ENCODE assay signal across 34 cellular contexts in genomic region chr5:57447656-57448055, GRCh38. TPM values are rescaled to one million over a fixed set of nuclear protein-coding genes. Genes with fewer than 3 reads are reported as not detected.
DNase-seq lines count a peak whose midpoint lies in the region; ATAC-seq, FAIRE-seq and TF ChIP-seq lines count a peak whose summit lies in the region.
"Had no signal": no experiment of that assay in that cellular context is flagged by ENCODE, and none has a peak within 500 bp of the region (broad histone marks: within the 10 kb centered on the region; RNA-seq: fewer than 3 reads in every experiment).

No MANE protein-coding gene starts in this region.

- no peak for TF ChIP-seq EP300 in tibial nerve (IDR thresholded peaks at IDR 0.05)

- H3K27me3 ChIP-seq in breast epithelium: no peaks in the 10 kb centered on the region
- H3K27me3 ChIP-seq in astrocyte (ENCODE audit: insufficient read depth, low read length): no peaks in the 10 kb centered on the region
- H3K27me3 ChIP-seq in tibial nerve: no peaks in the 10 kb centered on the region
- H3K27me3 ChIP-seq: adrenal gland, cardiac muscle cell, neutrophil, right lobe of liver had no signal

- POLR2A ChIA-PET in MCF 10A (lab: Yijun Ruan, JAX): no interaction called here
- POLR2A ChIA-PET in activated CD8-positive, alpha-beta T cell treated with anti-CD3 and anti-CD28 coated beads, Interleukin-2, amount 10 ng/mL, durations not matched to agents 7 days and 5 days (lab: Charles Lee): no interaction called here

- H3K36me3 Mint-ChIP-seq in MCF 10A (ENCODE audit: insufficient read depth, unreplicated experiment): no peaks in the 10 kb centered on the region
- H3K36me3 Mint-ChIP-seq in astrocyte (ENCODE audit: low read depth, unreplicated experiment): no peaks in the 10 kb centered on the region
- H3K36me3 Mint-ChIP-seq in activated CD8-positive, alpha-beta T cell treated with anti-CD3 and anti-CD28 coated beads, Interleukin-2, amount 10 ng/mL, durations not matched to agents 7 days and 5 days (ENCODE audit: low read depth): no peaks in the 10 kb centered on the region
- H3K36me3 Mint-ChIP-seq: mesothelial cell of epicardium, type B pancreatic cell had no signal

- H3K4me1 ChIP-seq in breast epithelium (peaks cover 0 to 5% of the 10 kb centered on the region in 2 donors), astrocyte (ENCODE audit: insufficient read depth, low read length) (peaks cover 17% of the 10 kb centered on the region), tibial nerve (peaks cover 0 to 31% (median 5%) of the 10 kb centered on the region in 4 donors)
- H3K4me1 ChIP-seq: right lobe of liver had no signal

- TF ChIP-seq CTCF in breast epithelium (IDR thresholded peaks at IDR 0.05): no peak
- TF ChIP-seq CTCF in MCF 10A (IDR thresholded peaks at IDR 0.05; ENCODE audit: unreplicated experiment): no peak
- TF ChIP-seq CTCF in astrocyte (IDR thresholded peaks at IDR 0.05; ENCODE audit: insufficient read depth, low read depth, low read length): no peak
- no peak for TF ChIP-seq CTCF in tibial nerve (IDR thresholded peaks at IDR 0.05)

- H3K27me3 Mint-ChIP-seq in MCF 10A (ENCODE audit: insufficient read depth, unreplicated experiment) (no peaks in the 10 kb centered on the region), astrocyte (ENCODE audit: low read depth, unreplicated experiment) (no peaks in the 10 kb centered on the region)
- peaks cover 2% of the 10 kb centered on the region for H3K27me3 Mint-ChIP-seq in activated CD8-positive, alpha-beta T cell treated with anti-CD3 and anti-CD28 coated beads, Interleukin-2, amount 10 ng/mL, durations not matched to agents 7 days and 5 days (ENCODE audit: low read depth)
- H3K27me3 Mint-ChIP-seq: activated CD8-positive, alpha-beta T cell treated with anti-CD3 and anti-CD28 coated beads for 36 hours; progenitor cell of endocrine pancreas; type B pancreatic cell had no signal

- H3K9me3 ChIP-seq in breast epithelium: no peaks in the 10 kb centered on the region
- H3K9me3 ChIP-seq in astrocyte (ENCODE audit: insufficient read depth, low read depth, low read length): no peaks in the 10 kb centered on the region
- no peaks in the 10 kb centered on the region for H3K9me3 ChIP-seq in tibial nerve
- H3K9me3 ChIP-seq: adrenal gland, neutrophil, right lobe of liver had no signal

- H3K36me3 ChIP-seq in breast epithelium (no peaks in the 10 kb centered on the region), astrocyte (ENCODE audit: insufficient read depth, low read length) (no peaks in the 10 kb centered on the region), tibial nerve (no peaks in the 10 kb centered on the region)
- H3K36me3 ChIP-seq: adrenal gland, cardiac muscle cell, neutrophil, right lobe of liver had no signal

- H3K9ac ChIP-seq in astrocyte (ENCODE audit: low read length): no peak overlapping the region
- H3K9ac ChIP-seq: KMS-11 had no signal

- H3K9me3 Mint-ChIP-seq in MCF 10A (ENCODE audit: unreplicated experiment) (peaks cover 5% of the 10 kb centered on the region), astrocyte (ENCODE audit: unreplicated experiment) (no peaks in the 10 kb centered on the region)
- no peaks in the 10 kb centered on the region for H3K9me3 Mint-ChIP-seq in activated CD8-positive, alpha-beta T cell treated with anti-CD3 and anti-CD28 coated beads, Interleukin-2, amount 10 ng/mL, durations not matched to agents 7 days and 5 days (ENCODE audit: insufficient read depth)
- H3K9me3 Mint-ChIP-seq: activated CD8-positive, alpha-beta T cell treated with anti-CD3 and anti-CD28 coated beads for 36 hours; activated naive CD4-positive, alpha-beta T cell treated with anti-CD3 and anti-CD28 coated beads for 36 hours; H9; T-helper 2 cell treated with Interferon-gamma antibody and Interleukin-4, amounts not matched to agents 5 μg/mL and 100 μg/mL, for 36 hours had no signal

- H3K4me3 Mint-ChIP-seq in MCF 10A (ENCODE audit: unreplicated experiment) (no peak overlapping the region), astrocyte (ENCODE audit: unreplicated experiment) (no peak overlapping the region)
- no peak overlapping the region for H3K4me3 Mint-ChIP-seq in activated CD8-positive, alpha-beta T cell treated with anti-CD3 and anti-CD28 coated beads, Interleukin-2, amount 10 ng/mL, durations not matched to agents 7 days and 5 days
- H3K4me3 Mint-ChIP-seq: activated CD8-positive, alpha-beta T cell treated with anti-CD3 and anti-CD28 coated beads for 36 hours; activated naive CD4-positive, alpha-beta T cell treated with anti-CD3 and anti-CD28 coated beads for 36 hours; B cell; CD8-positive, alpha-beta memory T cell; H9; mesothelial cell of epicardium; T-helper 2 cell treated with Interferon-gamma antibody and Interleukin-4, amounts not matched to agents 5 μg/mL and 100 μg/mL, for 36 hours; type B pancreatic cell had no signal

- no TSS peak for BruUV-seq in MCF 10A (replicated peaks; lab: Mats Ljungman, UMichigan)

- no peak overlapping the region for H2AFZ ChIP-seq in astrocyte (ENCODE audit: low read depth, low read length)

- intact Hi-C loops in breast epithelium (cut with DNase I; ENCODE audit: low total_unique reads): no loop called here
- intact Hi-C loops in MCF 10A (cut with micrococcal nuclease): no loop called here

- CTCF ChIA-PET in MCF 10A (lab: Yijun Ruan, JAX): no interaction called here
- CTCF ChIA-PET in activated CD8-positive, alpha-beta T cell treated with anti-CD3 and anti-CD28 coated beads, Interleukin-2, amount 10 ng/mL, durations not matched to agents 7 days and 5 days (lab: Charles Lee): no interaction called here

- no peak for DNase-seq in breast epithelium (ENCODE audit: low spot score in 2 of 2)
- DNase-seq in MCF 10A (ENCODE audit: unreplicated experiment): no peak
- DNase-seq in astrocyte (ENCODE audit: low read depth): peak; percentile 82
- peak; percentile 47 for DNase-seq in kidney glomerular epithelial cell (lab: John Stamatoyannopoulos, UW)
- no peak for DNase-seq in tibial nerve (ENCODE audit: low spot score in 2 of 2)
- no peak for DNase-seq in pons (ENCODE audit: low spot score)
- DNase-seq in activated CD8-positive, alpha-beta T cell treated with anti-CD3 and anti-CD28 coated beads, Interleukin-2, amount 10 ng/mL, durations not matched to agents 7 days and 5 days: no peak
- DNase-seq: activated CD4-positive, alpha-beta T cell treated with anti-CD3 and anti-CD28 coated beads for 1 hour; activated CD8-positive, alpha-beta T cell treated with anti-CD3 and anti-CD28 coated beads for 36 hours; activated naive CD4-positive, alpha-beta T cell treated with anti-CD3 and anti-CD28 coated beads for 36 hours; adrenal gland; CD8-positive, alpha-beta memory T cell; effector CD8-positive, alpha-beta T cell; H9; kidney; NCI-H2029 treated with DMSO at 0.1 percent for 48 hours; NCI-H226; NCI-H748 treated with DMSO at 0.1 percent for 48 hours; right lobe of liver; SIG-M5; stimulated activated CD4-positive, alpha-beta T cell treated with anti-CD3 and anti-CD28 coated beads, Interleukin-12 subunit alpha, Interleukin-12 subunit beta, amount 100 ng/mL, for 4 hours; stimulated activated CD4-positive, alpha-beta T cell treated with anti-CD3 and anti-CD28 coated beads, Interleukin-2, amount 100 ng/mL, for 48 hours had no signal

- no peaks in the 10 kb centered on the region for H3K79me2 ChIP-seq in astrocyte (ENCODE audit: insufficient read depth, low read length)

- TF ChIP-seq POLR2A in breast epithelium (IDR thresholded peaks at IDR 0.05) (no peak), tibial nerve (IDR thresholded peaks at IDR 0.05) (no peak)

- H3K4me2 ChIP-seq in astrocyte (ENCODE audit: low read length): no peak overlapping the region
- H3K4me2 ChIP-seq: KMS-11 had no signal

- H3K27ac ChIP-seq in breast epithelium (peak overlapping the region; percentile 53 to 81), astrocyte (ENCODE audit: low read depth, low read length) (no peak overlapping the region), tibial nerve (no peak overlapping the region)
- H3K27ac ChIP-seq: 22Rv1, adrenal gland, coronary artery, epithelial cell of prostate, KMS-11, neutrophil, right lobe of liver had no signal

- no peaks in the 10 kb centered on the region for H4K20me1 ChIP-seq in astrocyte (ENCODE audit: insufficient read depth, low read length)

- H3K4me1 Mint-ChIP-seq in MCF 10A (ENCODE audit: insufficient read depth, unreplicated experiment): peaks cover 12% of the 10 kb centered on the region
- peaks cover 26% of the 10 kb centered on the region for H3K4me1 Mint-ChIP-seq in astrocyte (ENCODE audit: low read depth, unreplicated experiment)
- H3K4me1 Mint-ChIP-seq in activated CD8-positive, alpha-beta T cell treated with anti-CD3 and anti-CD28 coated beads, Interleukin-2, amount 10 ng/mL, durations not matched to agents 7 days and 5 days (ENCODE audit: low read depth): no peaks in the 10 kb centered on the region
- H3K4me1 Mint-ChIP-seq: CD8-positive, alpha-beta memory T cell had no signal

- FAIRE-seq in astrocyte (lab: Jason Lieb, UNC): peak; percentile 56
- FAIRE-seq: kidney had no signal

- ATAC-seq in HG03354 (IDR thresholded peaks at IDR 0.05; ENCODE audit: poor library complexity, severe bottlenecking, unreplicated experiment): no peak
- ATAC-seq in activated CD8-positive, alpha-beta T cell treated with anti-CD3 and anti-CD28 coated beads, Interleukin-2, amount 10 ng/mL, durations not matched to agents 7 days and 5 days: no peak
- ATAC-seq: activated CD8-positive, alpha-beta T cell treated with anti-CD3 and anti-CD28 coated beads for 36 hours; right lobe of liver had no signal

- H3K4me3 ChIP-seq in breast epithelium: no peak overlapping the region
- no peak overlapping the region for H3K4me3 ChIP-seq in astrocyte (ENCODE audit: insufficient read depth, low read depth, low read length)
- H3K4me3 ChIP-seq in tibial nerve: no peak overlapping the region
- H3K4me3 ChIP-seq: adrenal gland, cardiac muscle cell, coronary artery, right lobe of liver had no signal

- H3K27ac Mint-ChIP-seq in MCF 10A (ENCODE audit: low read depth, unreplicated experiment): no peak overlapping the region
- no peak overlapping the region for H3K27ac Mint-ChIP-seq in astrocyte (ENCODE audit: unreplicated experiment)
- no peak overlapping the region for H3K27ac Mint-ChIP-seq in activated CD8-positive, alpha-beta T cell treated with anti-CD3 and anti-CD28 coated beads, Interleukin-2, amount 10 ng/mL, durations not matched to agents 7 days and 5 days
- H3K27ac Mint-ChIP-seq: activated CD8-positive, alpha-beta T cell treated with anti-CD3 and anti-CD28 coated beads for 36 hours; activated naive CD4-positive, alpha-beta T cell treated with anti-CD3 and anti-CD28 coated beads for 36 hours; B cell; H9; mesothelial cell of epicardium; progenitor cell of endocrine pancreas; T-helper 2 cell treated with Interferon-gamma antibody and Interleukin-4, amounts not matched to agents 5 μg/mL and 100 μg/mL, for 36 hours; type B pancreatic cell had no signal

RNA-seq across cellular contexts. Expression of gene ACTBL2, which starts 35.0 kb away (rescaled TPM):
- 1 to 10 TPM in 1 of 3 donors, not detected in 2; 1.2 TPM for total RNA-seq in breast epithelium
- 0.10 TPM in 1 of 2 replicates, not detected in the other for total RNA-seq in MCF 10A (2022)
- 11.6 and 11.8 TPM in 2 replicates for total RNA-seq in astrocyte
- not detected for total RNA-seq in tibial nerve
- total RNA-seq in activated CD8-positive, alpha-beta T cell treated with anti-CD3 and anti-CD28 coated beads, Interleukin-2, amount 10 ng/mL, durations not matched to agents 7 days and 5 days: not detected
- total RNA-seq: activated CD8-positive, alpha-beta T cell treated with anti-CD3 and anti-CD28 coated beads for 36 hours; activated naive CD4-positive, alpha-beta T cell treated with anti-CD3 and anti-CD28 coated beads for 36 hours; adrenal gland; B cell; cardiac muscle cell; CD8-positive, alpha-beta memory T cell; H9; progenitor cell of endocrine pancreas; right lobe of liver had no signal

Comparison
In these comparisons a context has a peak if more than half of its experiments do, and no peak if none do; other contexts are left out.
1. DNase-seq: peak in astrocyte (single experiment) and kidney glomerular epithelial cell (single experiment); none in breast epithelium (0 of 2), MCF 10A (single experiment), tibial nerve (0 of 2), pons (single experiment) and activated CD8-positive, alpha-beta T cell treated with anti-CD3 and anti-CD28 coated beads, Interleukin-2, amount 10 ng/mL, durations not matched to agents 7 days and 5 days (single experiment).
2. H3K27ac ChIP-seq: peak in breast epithelium (2 of 2); none in astrocyte (single experiment) and tibial nerve (0 of 4).